Comparison of ENCODE assay signal across 16 cellular contexts in the genomic region with DNA sequence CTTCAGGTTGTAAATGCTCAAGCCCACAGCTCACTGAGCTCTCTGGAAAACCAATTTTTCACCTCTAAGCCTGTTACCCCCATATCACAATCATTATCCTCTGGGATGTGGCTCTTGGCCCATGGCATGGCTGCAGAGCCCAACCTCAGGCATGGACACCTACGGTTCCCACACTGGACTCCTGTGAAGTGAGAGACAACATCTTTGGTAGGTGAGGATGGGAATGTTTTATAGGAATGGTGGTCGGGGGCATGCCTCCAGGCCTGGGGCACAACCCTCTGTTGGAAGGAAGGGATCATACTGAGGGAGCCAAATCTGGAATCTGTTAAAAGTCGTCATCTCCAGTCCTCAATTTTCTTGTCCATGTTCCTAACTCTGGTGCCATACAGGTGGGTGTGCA.
DNase-seq lines count a peak whose midpoint lies in the region; ATAC-seq and TF ChIP-seq lines count a peak whose summit lies in the region.
"Had no signal": no experiment of that assay in that cellular context is flagged by ENCODE, and none has a peak within 500 bp of the region (broad histone marks: within the 10 kb centered on the region; RNA-seq: fewer than 3 reads in every experiment).

No MANE protein-coding gene starts in this region.

- intact Hi-C loops in left cardiac atrium (cut with DNase I) = no loop called here
- intact Hi-C loops in CD4-positive, alpha-beta T cell (cut with DNase I, micrococcal nuclease) = no loop called here

- H3K9ac ChIP-seq in endodermal cell (ENCODE audit: extremely low read depth, low read length, poor library complexity, severe bottlenecking) = no peak overlapping the region

- no peak overlapping the region for H3K27ac Mint-ChIP-seq in endodermal cell
- no peak overlapping the region for H3K27ac Mint-ChIP-seq in CD4-positive, alpha-beta T cell
- H3K27ac Mint-ChIP-seq: B cell, HFFc6 had no signal

- H3K9me3 ChIP-seq in right atrium auricular region (no peaks in the 10 kb centered on the region), endodermal cell (ENCODE audit: control insufficient read depth, low read length) (no peaks in the 10 kb centered on the region)
- H3K9me3 ChIP-seq in CD4-positive, alpha-beta T cell (ENCODE audit: control insufficient read depth, low read length) = no peaks in the 10 kb centered on the region

- no peak for ATAC-seq in left cardiac atrium
- no peak for ATAC-seq in CD4-positive, alpha-beta T cell (ENCODE audit: poor library complexity)
- ATAC-seq: HepG2 had no signal

- H3K36me3 ChIP-seq in right atrium auricular region (no peaks in the 10 kb centered on the region), endodermal cell (ENCODE audit: control insufficient read depth, insufficient read depth, low read length) (no peaks in the 10 kb centered on the region)

- H3K9me3 Mint-ChIP-seq in endodermal cell = no peaks in the 10 kb centered on the region
- no peaks in the 10 kb centered on the region for H3K9me3 Mint-ChIP-seq in CD4-positive, alpha-beta T cell
- H3K9me3 Mint-ChIP-seq: HFFc6 had no signal

- H3K4me1 ChIP-seq in right atrium auricular region = no peaks in the 10 kb centered on the region
- H3K4me1 ChIP-seq in endodermal cell (ENCODE audit: control insufficient read depth, insufficient read depth, low read length) = no peaks in the 10 kb centered on the region

- DNase-seq in right atrium auricular region (ENCODE audit: low spot score) (peak; percentile 13), left cardiac atrium (no peak), endodermal cell (peak; percentile 14), mucosa of gallbladder (ENCODE audit: low spot score) (peak; percentile 3), nucleus accumbens (lab: John Stamatoyannopoulos, UW) (no peak), NCI-H1417 treated with DMSO at 0.1 percent for 48 hours (lab: John Stamatoyannopoulos, UW) (no peak)
- DNase-seq in CD4-positive, alpha-beta T cell = no peak
- DNase-seq: ACHN; C1 segment of cervical spinal cord; CD4-positive, alpha-beta memory T cell; DMS79 treated with DMSO at 0.1 percent for 48 hours; EL; HCEC 1CT; HFFc6 had no signal

- H3K36me3 Mint-ChIP-seq in endodermal cell (ENCODE audit: low read depth) = no peaks in the 10 kb centered on the region
- no peaks in the 10 kb centered on the region for H3K36me3 Mint-ChIP-seq in CD4-positive, alpha-beta T cell (ENCODE audit: low read depth)
- H3K36me3 Mint-ChIP-seq: CD4-positive, alpha-beta memory T cell had no signal

- POLR2A ChIA-PET in CD4-positive, alpha-beta T cell (lab: Charles Lee) = no interaction called here

- 86 to 89% methylated on average over 1 to 3 of the region's 3 CpGs for WGBS in endodermal cell (ENCODE audit: insufficient coverage in 1 of 2, insufficient read length in 1 of 2), 2 experiments

- peaks cover 22% of the 10 kb centered on the region for H3K27me3 Mint-ChIP-seq in endodermal cell (ENCODE audit: insufficient read depth)
- peaks cover 12% of the 10 kb centered on the region for H3K27me3 Mint-ChIP-seq in CD4-positive, alpha-beta T cell

- no peak overlapping the region for H3K4me3 Mint-ChIP-seq in endodermal cell
- H3K4me3 Mint-ChIP-seq in CD4-positive, alpha-beta T cell = no peak overlapping the region
- H3K4me3 Mint-ChIP-seq: B cell; CD4-positive, alpha-beta memory T cell; HFFc6 had no signal

- H3K27ac ChIP-seq in right atrium auricular region (no peak overlapping the region), endodermal cell (ENCODE audit: low read depth, low read length) (no peak overlapping the region)
- H3K27ac ChIP-seq in CD4-positive, alpha-beta T cell (ENCODE audit: low read depth, low read length) = no peak overlapping the region

- CTCF ChIA-PET in CD4-positive, alpha-beta T cell (lab: Charles Lee) = no interaction called here

- H3K4me1 Mint-ChIP-seq in endodermal cell = peaks cover 1% of the 10 kb centered on the region
- H3K4me1 Mint-ChIP-seq in CD4-positive, alpha-beta T cell (ENCODE audit: low read depth) = no peaks in the 10 kb centered on the region
- H3K4me1 Mint-ChIP-seq: B cell; CD4-positive, alpha-beta memory T cell had no signal

- H3K4me3 ChIP-seq in right atrium auricular region = no peak overlapping the region
- no peak overlapping the region for H3K4me3 ChIP-seq in endodermal cell (ENCODE audit: low read length)

- TF ChIP-seq CTCF in right atrium auricular region (IDR thresholded peaks at IDR 0.05) (no peak), endodermal cell (conservative IDR thresholded peaks at IDR 0.05) (no peak)
- TF ChIP-seq CTCF in CD4-positive, alpha-beta T cell (IDR thresholded peaks at IDR 0.05) = no peak

- H3K27me3 ChIP-seq in right atrium auricular region = no peaks in the 10 kb centered on the region
- H3K27me3 ChIP-seq in endodermal cell (ENCODE audit: control insufficient read depth, insufficient read depth, low read length, poor library complexity, severe bottlenecking) = peaks cover 10% of the 10 kb centered on the region
- no peaks in the 10 kb centered on the region for H3K27me3 ChIP-seq in CD4-positive, alpha-beta T cell (ENCODE audit: control insufficient read depth, insufficient read depth, low read length)

Comparison
In these comparisons a context has a peak if more than half of its experiments do, and no peak if none do; other contexts are left out.
1. DNase-seq: peak in right atrium auricular region (single experiment), endodermal cell (single experiment) and mucosa of gallbladder (single experiment); none in left cardiac atrium (single experiment), nucleus accumbens (0 of 56), NCI-H1417 treated with DMSO at 0.1 percent for 48 hours (single experiment) and CD4-positive, alpha-beta T cell (0 of 10).